In genomic region chr18:61556316-61556715, GRCh38 we compare ENCODE assay signal across 26 cellular contexts.
"Had no signal": no experiment of that assay in that cellular context is flagged by ENCODE, and none has a peak within 500 bp of the region (broad histone marks: within the 10 kb centered on the region; RNA-seq: fewer than 3 reads in every experiment).

No MANE protein-coding gene starts in this region.

- H3K9ac ChIP-seq: neural progenitor cell had no signal

- H3K4me3 ChIP-seq: neural progenitor cell, pancreas, prostate gland, right lobe of liver, sigmoid colon, skin epidermis, smooth muscle cell, spleen, stomach, thoracic aorta, thyroid gland, tibial nerve, upper lobe of left lung, vagina had no signal

- H3K27me3 ChIP-seq: neural progenitor cell, pancreas, right lobe of liver, sigmoid colon, stomach, thyroid gland, tibial nerve, upper lobe of left lung, vagina had no signal

- ATAC-seq: naive thymus-derived CD4-positive, alpha-beta T cell; natural killer cell; pancreas; right cardiac atrium; right lobe of liver; stimulated activated effector memory CD8-positive, alpha-beta T cell treated with anti-CD3 and anti-CD28 coated beads, Interleukin-12 subunit alpha, Interleukin-12 subunit beta, amount 100 ng/mL, for 72 hours; stimulated activated naive B cell treated with anti-CD40 and anti-IgM and Interleukin-4, amounts not matched to agents 10 μg/mL and 1 μg/mL and 100 μg/mL, for 72 hours had no signal

- H3K36me3 ChIP-seq: neural progenitor cell, pancreas, prostate gland, right lobe of liver, sigmoid colon, spleen, stomach, thoracic aorta, thyroid gland, tibial nerve, upper lobe of left lung, vagina had no signal

- H2AFZ ChIP-seq: neural progenitor cell had no signal

- H3K4me1 ChIP-seq: pancreas, prostate gland, right lobe of liver, sigmoid colon, stomach, thyroid gland, tibial nerve, upper lobe of left lung, vagina had no signal

- H3K9me3 ChIP-seq: pancreas, prostate gland, right lobe of liver, sigmoid colon, stomach, thoracic aorta, thyroid gland, upper lobe of left lung, vagina had no signal

- H3K4me2 ChIP-seq: neural progenitor cell, smooth muscle cell had no signal

- FAIRE-seq: pancreas, urothelium cell line had no signal

- DNase-seq: naive thymus-derived CD4-positive, alpha-beta T cell; natural killer cell; occipital lobe; pancreas; right cardiac atrium; right lobe of liver; sigmoid colon; spleen; stimulated activated CD4-positive, alpha-beta T cell treated with anti-CD3 and anti-CD28 coated beads, Interleukin-12 subunit alpha, Interleukin-12 subunit beta, amount 100 ng/mL, for 4 hours; stimulated activated CD4-positive, alpha-beta T cell treated with anti-CD3 and anti-CD28 coated beads, Interleukin-1b, Interleukin-23, amount 100 ng/mL, for 48 hours; stimulated activated CD4-positive, alpha-beta T cell treated with anti-CD3 and anti-CD28 coated beads, Interleukin-4, amount 100 ng/mL, for 1 hour; stimulated activated naive B cell treated with anti-CD40 and anti-IgM and Interleukin-4, amounts not matched to agents 10 μg/mL and 1 μg/mL and 100 μg/mL, for 72 hours; stimulated activated naive CD4-positive, alpha-beta T cell treated with Interleukin-2 at 50 U/mL for 16 hours; stomach; thyroid gland; trophoblast cell; upper lobe of left lung had no signal

- H3K27ac ChIP-seq: neural progenitor cell, pancreas, prostate gland, right lobe of liver, sigmoid colon, skin epidermis, spleen, stomach, thoracic aorta, thyroid gland, tibial nerve, upper lobe of left lung, vagina had no signal
